Comparison of ENCODE assay signal across 14 cellular contexts in the genomic region with DNA sequence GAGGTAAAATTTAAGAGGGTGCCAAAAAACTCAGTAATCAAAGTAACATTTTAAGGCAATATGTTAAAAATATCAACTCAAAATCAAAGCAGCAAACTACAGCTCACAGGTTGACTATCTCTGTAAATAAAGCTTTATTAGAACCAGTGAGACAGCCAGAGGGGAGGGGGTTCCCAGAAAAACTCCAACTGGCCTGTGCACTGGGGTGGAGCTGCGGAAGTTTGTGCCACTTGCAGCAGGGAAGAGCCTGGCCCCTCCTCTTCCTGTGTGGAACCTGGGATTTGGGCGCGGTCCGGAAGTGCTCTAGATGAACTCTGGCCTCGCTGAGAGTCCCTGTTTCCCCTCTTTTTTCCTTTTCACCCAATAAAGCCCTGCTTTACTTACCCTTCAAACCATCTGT. TPM values are rescaled to one million over a fixed set of nuclear protein-coding genes. Genes with fewer than 3 reads are reported as not detected.
DNase-seq lines count a peak whose midpoint lies in the region; ATAC-seq and TF ChIP-seq lines count a peak whose summit lies in the region.
"Had no signal": no experiment of that assay in that cellular context is flagged by ENCODE, and none has a peak within 500 bp of the region (broad histone marks: within the 10 kb centered on the region; RNA-seq: fewer than 3 reads in every experiment).

No MANE protein-coding gene starts in this region.

- ATAC-seq in HCT116, result peak; percentile 42; the same call in 1 of the 2 replicates
- ATAC-seq in left lobe of liver, result peak; percentile 23
- ATAC-seq in GM19324 (IDR thresholded peaks at IDR 0.05; ENCODE audit: low FRiP score, unreplicated experiment), result no peak

- TF ChIP-seq CTCF in HCT116 (IDR thresholded peaks at IDR 0.05 in 2 of 3, conservative IDR thresholded peaks at IDR 0.05 in 1 of 3; ENCODE audit: borderline replicate concordance in 1 of 3, insufficient read depth in 1 of 3, low read depth in 2 of 3, low read length in 2 of 3), result no peak
- TF ChIP-seq CTCF in RWPE1 (conservative IDR thresholded peaks at IDR 0.05; ENCODE audit: low read depth), result no peak
- no peak for TF ChIP-seq CTCF in esophagus muscularis mucosa (IDR thresholded peaks at IDR 0.05)

- H3K9ac ChIP-seq in HCT116 (ENCODE audit: low read length), result no peak overlapping the region
- H3K9ac ChIP-seq: BLaER1 treated with 17β-estradiol and CSF1 and Interleukin-3, amounts not matched to agents 10 nM and 100 nM had no signal

- WGBS in esophagus muscularis mucosa, result 81% methylated on average over 5 of the region's 5 CpGs

- no TSS peak for BruUV-seq in HCT116 (replicated peaks; lab: Mats Ljungman, UMichigan)

- H3K4me2 ChIP-seq in HCT116 (ENCODE audit: low read length), result peak overlapping the region; percentile 20; the same call in 1 of the 2 replicates

- H3K27ac ChIP-seq in HCT116 (ENCODE audit: low read depth, low read length), result no peak overlapping the region
- peak overlapping the region; percentile 49 for H3K27ac ChIP-seq in RWPE1
- H3K27ac ChIP-seq in esophagus muscularis mucosa (replicated peaks in 1 of 4), result no peak overlapping the region
- H3K27ac ChIP-seq: BLaER1 treated with 17β-estradiol and CSF1 and Interleukin-3, amounts not matched to agents 10 nM and 100 nM had no signal

- H4K20me1 ChIP-seq in HCT116 (ENCODE audit: insufficient read depth), result no peaks in the 10 kb centered on the region
- H4K20me1 ChIP-seq: BLaER1 treated with 17β-estradiol and CSF1 and Interleukin-3, amounts not matched to agents 10 nM and 100 nM had no signal

- no peaks in the 10 kb centered on the region for H3K27me3 ChIP-seq in HCT116 (ENCODE audit: insufficient read depth, low read length)
- no peaks in the 10 kb centered on the region for H3K27me3 ChIP-seq in esophagus muscularis mucosa

- H3K36me3 ChIP-seq in HCT116 (ENCODE audit: control insufficient read depth in 1 of 2, insufficient read depth in 2 of 2, low read length in 2 of 2), result no peaks in the 10 kb centered on the region
- no peaks in the 10 kb centered on the region for H3K36me3 ChIP-seq in esophagus muscularis mucosa

- POLR2A ChIA-PET in HCT116 (lab: Charles Lee) (no interaction called here), RWPE1 (lab: Yijun Ruan, JAX; ENCODE audit: low non-redundant PET) (no interaction called here)

- H3K4me3 ChIP-seq in HCT116 (replicated peaks in 1 of 2; ENCODE audit: low read depth in 1 of 2, low read length in 2 of 2) (no peak overlapping the region), esophagus muscularis mucosa (no peak overlapping the region)
- H3K4me3 ChIP-seq: BLaER1 treated with 17β-estradiol and CSF1 and Interleukin-3, amounts not matched to agents 10 nM and 100 nM had no signal

- no peak for TF ChIP-seq EP300 in esophagus muscularis mucosa (IDR thresholded peaks at IDR 0.05)

- no peaks in the 10 kb centered on the region for H3K79me2 ChIP-seq in HCT116 (ENCODE audit: insufficient read depth, low read length)

- no peak for TF ChIP-seq RAD21 in HCT116 (IDR thresholded peaks at IDR 0.05; ENCODE audit: low read depth)

- no peaks in the 10 kb centered on the region for H3K9me3 ChIP-seq in HCT116 (ENCODE audit: control insufficient read depth in 1 of 2, insufficient read depth in 1 of 2, low read depth in 1 of 2, low read length in 2 of 2)
- H3K9me3 ChIP-seq in esophagus muscularis mucosa, result peaks cover 0 to 13% (median 3%) of the 10 kb centered on the region in 4 donors

- DNase-seq in HCT116 (ENCODE audit: low read depth, low spot score) (no peak), RWPE1 (ENCODE audit: low spot score) (no peak), esophagus muscularis mucosa (ENCODE audit: extremely low spot score) (peak; percentile 57), left lobe of liver (ENCODE audit: low spot score) (no peak), T1000 (lab: John Stamatoyannopoulos, UW) (no peak), activated gamma-delta T cell (lab: John Stamatoyannopoulos, UW) (no peak), NCI-H187 (lab: John Stamatoyannopoulos, UW) (no peak)
- DNase-seq: ACHN; Calu3; CD4-positive, alpha-beta T cell; DMS 273 treated with DMSO at 0.1 percent for 48 hours; HCEC 1CT had no signal

- H3K4me1 ChIP-seq in HCT116 (ENCODE audit: control insufficient read depth in 1 of 2, insufficient read depth in 2 of 2, low read length in 2 of 2), result peaks cover 0 to 22% of the 10 kb centered on the region in 2 experiments; a peak in 2 of 4 replicates
- H3K4me1 ChIP-seq in esophagus muscularis mucosa, result no peaks in the 10 kb centered on the region

- TF ChIP-seq POLR2A in HCT116 (IDR thresholded peaks at IDR 0.05; ENCODE audit: borderline replicate concordance, extremely low read depth, insufficient read depth, insufficient read length), result no peak
- no peak for TF ChIP-seq POLR2A in esophagus muscularis mucosa (IDR thresholded peaks at IDR 0.05; ENCODE audit: low read depth)

- CTCF ChIA-PET in HCT116 (lab: Charles Lee) (no interaction called here), RWPE1 (lab: Yijun Ruan, JAX) (no interaction called here)

- no peak overlapping the region for H2AFZ ChIP-seq in HCT116 (ENCODE audit: low read depth, low read length, poor library complexity, severe bottlenecking)

- RAD21 ChIA-PET in HCT116 (lab: Charles Lee; ENCODE audit: low non-redundant PET in 1 of 2, low total read pairs in 2 of 2, uncharacterized antibody in 2 of 2, unreplicated experiment in 2 of 2), result no interaction called here

- H3K9me2 ChIP-seq in HCT116 (ENCODE audit: insufficient read depth), result no peaks in the 10 kb centered on the region

- intact Hi-C loops in HCT116 (cut with micrococcal nuclease), result no loop called here
- intact Hi-C loops in esophagus muscularis mucosa (cut with DNase I), result no loop called here

TF ChIP-seq in HCT116, 20 proteins besides CTCF, POLR2A, EP300 and RAD21:
- TF ChIP-seq, protein P1, sequence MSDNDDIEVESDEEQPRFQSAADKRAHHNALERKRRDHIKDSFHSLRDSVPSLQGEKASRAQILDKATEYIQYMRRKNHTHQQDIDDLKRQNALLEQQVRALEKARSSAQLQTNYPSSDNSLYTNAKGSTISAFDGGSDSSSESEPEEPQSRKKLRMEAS (IDR thresholded peaks at IDR 0.05), result no peak
- TF ChIP-seq EZH2 (IDR thresholded peaks at IDR 0.05) (no peak), POLR2AphosphoS5 (IDR thresholded peaks at IDR 0.05; ENCODE audit: low read depth, low read length) (no peak), SIN3A (IDR thresholded peaks at IDR 0.05; ENCODE audit: low read depth) (no peak), SRF (IDR thresholded peaks at IDR 0.05; ENCODE audit: low read depth) (no peak)
- TF ChIP-seq, protein P2, sequence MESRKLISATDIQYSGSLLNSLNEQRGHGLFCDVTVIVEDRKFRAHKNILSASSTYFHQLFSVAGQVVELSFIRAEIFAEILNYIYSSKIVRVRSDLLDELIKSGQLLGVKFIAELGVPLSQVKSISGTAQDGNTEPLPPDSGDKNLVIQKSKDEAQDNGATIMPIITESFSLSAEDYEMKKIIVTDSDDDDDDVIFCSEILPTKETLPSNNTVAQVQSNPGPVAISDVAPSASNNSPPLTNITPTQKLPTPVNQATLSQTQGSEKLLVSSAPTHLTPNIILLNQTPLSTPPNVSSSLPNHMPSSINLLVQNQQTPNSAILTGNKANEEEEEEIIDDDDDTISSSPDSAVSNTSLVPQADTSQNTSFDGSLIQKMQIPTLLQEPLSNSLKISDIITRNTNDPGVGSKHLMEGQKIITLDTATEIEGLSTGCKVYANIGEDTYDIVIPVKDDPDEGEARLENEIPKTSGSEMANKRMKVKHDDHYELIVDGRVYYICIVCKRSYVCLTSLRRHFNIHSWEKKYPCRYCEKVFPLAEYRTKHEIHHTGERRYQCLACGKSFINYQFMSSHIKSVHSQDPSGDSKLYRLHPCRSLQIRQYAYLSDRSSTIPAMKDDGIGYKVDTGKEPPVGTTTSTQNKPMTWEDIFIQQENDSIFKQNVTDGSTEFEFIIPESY (IDR thresholded peaks at IDR 0.05; ENCODE audit: extremely low read depth, insufficient replicate concordance, low read length), result no peak
TF ChIP-seq in HCT116: peak in this region for 0.

RNA-seq across cellular contexts. Expression of a gene that starts 8.1 kb away (rescaled TPM):
- 4.1 TPM for total RNA-seq in HCT116 (2021; ENCODE audit: unreplicated experiment)
- polyA plus RNA-seq in HCT116 (2012), result 0.51 and 0.77 TPM in 2 replicates
- 1 to 10 TPM; 7.6 to 9.6 (median 8.8) TPM for total RNA-seq in esophagus muscularis mucosa
- total RNA-seq in left lobe of liver, result 6.3 TPM
- total RNA-seq: CD4-positive, alpha-beta T cell had no signal
